9 cellular contexts compared by ENCODE assay signal in genomic region chr3:190127207-190127606, GRCh38. TPM values are rescaled to one million over a fixed set of nuclear protein-coding genes. Genes with fewer than 3 reads are reported as not detected.
"Had no signal": no experiment of that assay in that cellular context is flagged by ENCODE, and none has a peak within 500 bp of the region (broad histone marks: within the 10 kb centered on the region; RNA-seq: fewer than 3 reads in every experiment).

No MANE protein-coding gene starts in this region.

- H3K4me3 ChIP-seq: GM23248, HAP-1 had no signal

- H3K4me1 ChIP-seq: HAP-1 had no signal

- H3K4me3 Mint-ChIP-seq: HFFc6, IgD-negative memory B cell had no signal

- H3K27ac ChIP-seq: GM23248, HL-60 had no signal

- H3K4me1 Mint-ChIP-seq: IgD-negative memory B cell had no signal

- H3K9me3 ChIP-seq: HAP-1 had no signal

- ATAC-seq: HCT116 had no signal

- DNase-seq: GM23248, GOT3, H7, HFFc6, KG1 had no signal

- H3K27ac Mint-ChIP-seq: HFFc6, IgD-negative memory B cell had no signal

- H3K9me3 Mint-ChIP-seq: HFFc6 had no signal

- H3K9ac ChIP-seq: GM23248 had no signal

- H3K36me3 ChIP-seq: HAP-1 had no signal

- H2AFZ ChIP-seq: GM23248 had no signal

RNA-seq across cellular contexts. Expression of gene P3H2, which starts 6.5 kb away (rescaled TPM):
- polyA plus RNA-seq: IgD-negative memory B cell had no signal
